ENCODE assay signal across 20 cellular contexts in genomic region chr12:102879-103168, GRCh38. TPM values are rescaled to one million over a fixed set of nuclear protein-coding genes. Genes with fewer than 3 reads are reported as not detected.
"Had no signal": no experiment of that assay in that cellular context is flagged by ENCODE, and none has a peak within 500 bp of the region (broad histone marks: within the 10 kb centered on the region; RNA-seq: fewer than 3 reads in every experiment).

No MANE protein-coding gene starts in this region.

- H3K9me3 Mint-ChIP-seq: activated naive CD8-positive, alpha-beta T cell treated with anti-CD3 and anti-CD28 coated beads for 36 hours; activated T-cell treated with anti-CD3 and anti-CD28 coated beads, Interleukin-2, amount 50 U/mL, for 4 hours had no signal

- H3K36me3 Mint-ChIP-seq: activated naive CD8-positive, alpha-beta T cell treated with anti-CD3 and anti-CD28 coated beads for 36 hours; naive B cell had no signal

- H3K9me3 ChIP-seq: body of pancreas, colonic mucosa, transverse colon had no signal

- DNase-seq: activated CD4-positive, alpha-beta memory T cell treated with anti-CD3 and anti-CD28 coated beads, Interleukin-2, amount 10 ng/mL, durations not matched to agents 7 days and 5 days; activated gamma-delta T cell; activated naive CD8-positive, alpha-beta T cell treated with anti-CD3 and anti-CD28 coated beads for 36 hours; activated T-cell treated with anti-CD3 and anti-CD28 coated beads, Interleukin-2, amount 50 U/mL, for 4 hours; body of pancreas; central memory CD4-positive, alpha-beta T cell; colonic mucosa; naive B cell; small intestine; stimulated activated CD4-positive, alpha-beta T cell treated with anti-CD3 and anti-CD28 coated beads, Interleukin-4, amount 100 ng/mL, for 4 hours; stimulated activated CD8-positive, alpha-beta memory T cell treated with anti-CD3 and anti-CD28 coated beads, Interleukin-4, amount 100 ng/mL, for 48 hours; stimulated activated naive CD8-positive, alpha-beta T cell treated with anti-CD3 and anti-CD28 coated beads, Interleukin-15, Interleukin-2, amounts not matched to agents 100 U/mL and 50 U/mL, for 24 hours; T-helper 17 cell; transverse colon had no signal

- H3K36me3 ChIP-seq: colonic mucosa, transverse colon had no signal

- H3K4me1 ChIP-seq: body of pancreas had no signal

- H3K4me1 Mint-ChIP-seq: activated CD4-positive, alpha-beta memory T cell treated with anti-CD3 and anti-CD28 coated beads, Interleukin-2, amount 10 ng/mL, durations not matched to agents 7 days and 5 days; T-helper 17 cell had no signal

- ATAC-seq: body of pancreas; esophagus mucosa; left lobe of liver; right cardiac atrium; stimulated activated naive CD8-positive, alpha-beta T cell treated with anti-CD3 and anti-CD28 coated beads, Interleukin-15, Interleukin-2, amounts not matched to agents 100 U/mL and 50 U/mL, for 24 hours; T-helper 17 cell had no signal

- H3K27ac ChIP-seq: body of pancreas, colonic mucosa, transverse colon had no signal

- H3K27ac Mint-ChIP-seq: activated CD4-positive, alpha-beta memory T cell treated with anti-CD3 and anti-CD28 coated beads, Interleukin-2, amount 10 ng/mL, durations not matched to agents 7 days and 5 days; activated CD4-positive, alpha-beta T cell treated with anti-CD3 and anti-CD28 coated beads for 36 hours; activated naive CD8-positive, alpha-beta T cell treated with anti-CD3 and anti-CD28 coated beads for 36 hours; naive B cell; progenitor cell of endocrine pancreas; T-helper 17 cell had no signal

- H3K27me3 ChIP-seq: colonic mucosa had no signal

- H3K4me3 Mint-ChIP-seq: activated CD4-positive, alpha-beta memory T cell treated with anti-CD3 and anti-CD28 coated beads, Interleukin-2, amount 10 ng/mL, durations not matched to agents 7 days and 5 days; activated CD4-positive, alpha-beta T cell treated with anti-CD3 and anti-CD28 coated beads for 36 hours; activated naive CD8-positive, alpha-beta T cell treated with anti-CD3 and anti-CD28 coated beads for 36 hours; activated T-cell treated with anti-CD3 and anti-CD28 coated beads, Interleukin-2, amount 50 U/mL, for 4 hours; T-helper 17 cell had no signal

- H3K4me3 ChIP-seq: body of pancreas, colonic mucosa, transverse colon had no signal

RNA-seq across cellular contexts. Expression of gene IQSEC3, which starts 36.3 kb away (rescaled TPM):
- total RNA-seq: activated CD4-positive, alpha-beta T cell treated with anti-CD3 and anti-CD28 coated beads for 36 hours had no signal
- polyA plus RNA-seq: keratinocyte had no signal
